Comparison of ENCODE assay signal across 9 cellular contexts in the genomic region with DNA sequence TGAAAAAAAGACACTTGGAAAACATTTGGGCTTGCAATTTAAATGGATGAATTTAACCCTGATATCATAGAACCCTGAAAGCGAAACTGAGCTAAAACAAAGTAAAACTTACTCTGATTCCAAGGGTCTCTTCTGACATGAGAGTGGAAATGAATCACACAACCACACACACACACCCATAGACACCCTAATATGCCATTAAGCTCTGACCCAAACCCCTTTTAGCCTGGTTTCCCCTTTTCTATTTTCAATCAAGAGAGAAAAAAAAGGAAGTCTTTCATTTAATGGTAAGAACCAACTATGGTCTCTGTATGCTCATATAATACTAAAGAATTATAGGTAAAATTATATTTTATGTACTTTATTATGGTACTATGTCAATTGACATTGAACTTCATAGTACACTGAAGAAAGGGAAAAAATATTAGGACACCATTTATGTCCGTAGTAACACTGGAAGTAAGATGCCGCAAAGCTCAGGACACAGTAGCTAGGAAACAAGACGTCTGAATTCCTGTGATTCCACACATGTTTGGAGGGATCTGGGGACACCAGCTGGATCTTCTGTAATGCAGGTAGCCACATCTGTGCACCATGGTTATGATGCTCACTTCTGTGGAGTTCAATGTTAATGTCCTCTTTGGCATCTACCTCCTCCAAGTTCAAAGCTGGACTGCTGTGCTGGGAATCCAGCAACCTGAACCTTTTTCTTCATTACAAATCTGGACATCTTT.
DNase-seq lines count a peak whose midpoint lies in the region; ATAC-seq and TF ChIP-seq lines count a peak whose summit lies in the region.
"Had no signal": no experiment of that assay in that cellular context is flagged by ENCODE, and none has a peak within 500 bp of the region (broad histone marks: within the 10 kb centered on the region; RNA-seq: fewer than 3 reads in every experiment).

No MANE protein-coding gene starts in this region.

- H3K4me1 ChIP-seq in stomach: peaks cover 30 to 59% (median 51%) of the 10 kb centered on the region in 4 donors

- H3K27ac ChIP-seq in stomach: peak overlapping the region; percentile 13 to 76 (median 72)

- 68 to 86% (median 83%) methylated on average over 4 of the region's 4 CpGs for WGBS in stomach, 5 donors

- H3K9me3 ChIP-seq in stomach: no peaks in the 10 kb centered on the region
- H3K9me3 ChIP-seq: SJSA1 had no signal

- no peak for TF ChIP-seq CTCF in choroid plexus epithelial cell (conservative IDR thresholded peaks at IDR 0.05; ENCODE audit: low read depth, low read length)
- no peak for TF ChIP-seq CTCF in stomach (IDR thresholded peaks at IDR 0.05)

- intact Hi-C loops in stomach (cut with DNase I; ENCODE audit: low total_unique reads): loop anchor here (10.0 kb wide), 1 partner anchor 472 kb away; no protein-coding TSS in a partner anchor

- TF ChIP-seq EP300 in stomach (IDR thresholded peaks at IDR 0.05): no peak

- DNase-seq in choroid plexus epithelial cell (ENCODE audit: low read depth): peak; percentile 44
- no peak for DNase-seq in stomach
- no peak for DNase-seq in activated gamma-delta T cell (lab: John Stamatoyannopoulos, UW)
- DNase-seq in C1 segment of cervical spinal cord (lab: John Stamatoyannopoulos, UW): no peak

- ATAC-seq in GM18858 (IDR thresholded peaks at IDR 0.05; ENCODE audit: unreplicated experiment): peak; percentile 35
- peak; percentile 39 for ATAC-seq in HG03354 (IDR thresholded peaks at IDR 0.05; ENCODE audit: poor library complexity, severe bottlenecking, unreplicated experiment)
- ATAC-seq in HG03025 (IDR thresholded peaks at IDR 0.05; ENCODE audit: low FRiP score, unreplicated experiment): no peak
- no peak for ATAC-seq in GM18517 (IDR thresholded peaks at IDR 0.05; ENCODE audit: unreplicated experiment)

- H3K4me3 ChIP-seq in choroid plexus epithelial cell (ENCODE audit: low read depth, low read length): no peak overlapping the region
- no peak overlapping the region for H3K4me3 ChIP-seq in stomach
- H3K4me3 ChIP-seq: SJSA1 had no signal

- TF ChIP-seq POLR2A in stomach (IDR thresholded peaks at IDR 0.05): no peak

- H3K36me3 ChIP-seq in stomach: no peaks in the 10 kb centered on the region
- H3K36me3 ChIP-seq: SJSA1 had no signal

- H3K27me3 ChIP-seq in stomach: no peaks in the 10 kb centered on the region
- H3K27me3 ChIP-seq: SJSA1 had no signal

Comparison
In these comparisons a context has a peak if more than half of its experiments do, and no peak if none do; other contexts are left out.
1. ATAC-seq: peak in GM18858 (single experiment) and HG03354 (single experiment); none in HG03025 (single experiment) and GM18517 (single experiment).